9 cellular contexts compared by ENCODE assay signal in genomic region chrX:48539345-48540014, GRCh38. TPM values are rescaled to one million over a fixed set of nuclear protein-coding genes. Genes with fewer than 3 reads are reported as not detected.
DNase-seq lines count a peak whose midpoint lies in the region; ATAC-seq, FAIRE-seq and TF ChIP-seq lines count a peak whose summit lies in the region.
"Had no signal": no experiment of that assay in that cellular context is flagged by ENCODE, and none has a peak within 500 bp of the region (broad histone marks: within the 10 kb centered on the region; RNA-seq: fewer than 3 reads in every experiment).

TSS of gene TBC1D25 (plus strand) at chrX:48539714. CDS start at chrX:48539798, 84 bp downstream.

- peak within 1 kb of the TSS; percentile 82 for H3K4me3 ChIP-seq in AG10803 (ENCODE audit: low read length)
- H3K4me3 ChIP-seq in keratinocyte (ENCODE audit: control insufficient read depth in 2 of 3, extremely low read depth in 1 of 3, insufficient read depth in 2 of 3, low read depth in 1 of 3, low read length in 3 of 3) = peak within 1 kb of the TSS; percentile 55 to 79 (median 62)

- H3K9me1 ChIP-seq in keratinocyte (ENCODE audit: control insufficient read depth, extremely low read depth, insufficient read depth, low read length) = no peaks in the 10 kb centered on the region

- H4K20me1 ChIP-seq in keratinocyte (ENCODE audit: control insufficient read depth, extremely low read depth, insufficient read depth, low read length) = no peaks in the 10 kb centered on the region

- peak within 1 kb of the TSS; percentile 79 for H3K4me2 ChIP-seq in keratinocyte (ENCODE audit: control insufficient read depth, extremely low read depth, insufficient read depth, low read depth, low read length)

- H2AFZ ChIP-seq in keratinocyte (ENCODE audit: control insufficient read depth, low read length) = peak within 1 kb of the TSS; percentile 83

- peaks cover 15% of the 10 kb centered on the region for H3K79me2 ChIP-seq in keratinocyte (ENCODE audit: control insufficient read depth, insufficient read depth, low read length)

- peak; percentile 29 for TF ChIP-seq CTCF in AG10803 (conservative IDR thresholded peaks at IDR 0.05; ENCODE audit: low read length)
- peak in 2 of 3 experiments; percentile 38 to 53 for TF ChIP-seq CTCF in keratinocyte (optimal IDR thresholded peaks at IDR 0.05 in 1 of 3, IDR thresholded peaks at IDR 0.05 in 1 of 3, conservative IDR thresholded peaks at IDR 0.05 in 1 of 3; ENCODE audit: extremely low read depth in 1 of 3, insufficient read depth in 2 of 3, low read length in 3 of 3)

- H3K4me1 ChIP-seq in keratinocyte (ENCODE audit: control insufficient read depth, extremely low read depth, insufficient read depth, low read length) = peaks cover 9% of the 10 kb centered on the region

- peak; percentile 91 for ATAC-seq in GM19025 (IDR thresholded peaks at IDR 0.05; ENCODE audit: low read depth, unreplicated experiment)
- ATAC-seq in HG03354 (IDR thresholded peaks at IDR 0.05; ENCODE audit: poor library complexity, severe bottlenecking, unreplicated experiment) = peak; percentile 88

- DNase-seq in AG10803 (ENCODE audit: low read depth) (peak; percentile 96), NCI-H446 treated with DMSO at 0.1 percent for 48 hours (lab: John Stamatoyannopoulos, UW) (peak; percentile 93), cerebellum (ENCODE audit: low spot score) (peak; percentile 92), keratinocyte (ENCODE audit: low read depth, low spot score) (peak; percentile 86)
- DNase-seq in activated CD4-positive, CD25-positive, alpha-beta regulatory T cell treated with anti-CD3 and anti-CD28 coated beads, Interleukin-2, amount 50 U/mL, for 72 hours = peak; percentile 90
- peak; percentile 90 to 91 for DNase-seq in stimulated activated CD4-positive, alpha-beta T cell treated with anti-CD3 and anti-CD28 coated beads, Interleukin-15, amount 100 ng/mL, for 1 hour (ENCODE audit: low read depth in 1 of 2, low spot score in 1 of 2)

- no peaks in the 10 kb centered on the region for H3K36me3 ChIP-seq in keratinocyte (ENCODE audit: control insufficient read depth in 2 of 2, extremely low read depth in 1 of 2, insufficient read depth in 2 of 2, low read length in 2 of 2)

- dilution Hi-C loops in keratinocyte (cut with MboI; ENCODE audit: extremely low pct_ligation_motif_present, low sequenced_read_pairs) = no loop called here

- no peaks in the 10 kb centered on the region for H3K27me3 ChIP-seq in keratinocyte (ENCODE audit: control insufficient read depth, extremely low read depth, insufficient read depth, low read length)

- no peak for FAIRE-seq in keratinocyte (lab: Jason Lieb, UNC)
- FAIRE-seq: islet of Langerhans had no signal

- H3K9me3 ChIP-seq in keratinocyte (ENCODE audit: control insufficient read depth, low read depth, low read length) = no peaks in the 10 kb centered on the region

- peak within 1 kb of the TSS; percentile 83 for H3K9ac ChIP-seq in keratinocyte (ENCODE audit: control insufficient read depth, extremely low read depth, insufficient read depth, low read length)

- H3K27ac ChIP-seq in keratinocyte (ENCODE audit: control insufficient read depth, insufficient read depth, low read length) = peak within 1 kb of the TSS; percentile 84

RNA-seq across cellular contexts. Expression of gene TBC1D25, which starts in this region (rescaled TPM):
- 6.8 TPM for total RNA-seq in cerebellum
- polyA plus RNA-seq in keratinocyte = 6.1 to 11.9 TPM (median 9.2 TPM) in 3 replicates
- 8.2 TPM for polyA plus RNA-seq in keratinocyte (2011; ENCODE audit: low read depth)
- 6.7 and 11.9 TPM in 2 replicates for polyA plus RNA-seq in keratinocyte (2011; cell fraction: cytosol; rRNA removed)
- polyA plus RNA-seq in keratinocyte (2011; cell fraction: nucleus; rRNA removed) = 12.2 and 15.6 TPM in 2 replicates
- 8.8 and 15.8 TPM in 2 replicates for polyA plus RNA-seq in keratinocyte (2012; ENCODE audit: low replicate concordance)
- polyA minus RNA-seq in keratinocyte = 8.2 to 37.2 TPM (median 20.4 TPM) in 3 replicates
- 9.8 TPM for polyA minus RNA-seq in keratinocyte (2011; cell fraction: cytosol; rRNA and poly(A)+ RNA removed)
- polyA minus RNA-seq in keratinocyte (2011; cell fraction: nucleus; rRNA and poly(A)+ RNA removed) = 6.9 and 10.6 TPM in 2 replicates

Comparison
In these comparisons a context has a peak if more than half of its experiments do, and no peak if none do; other contexts are left out.
1. Peak in every context shown above with its lines: DNase-seq, ATAC-seq, H3K4me3 ChIP-seq and H3K27ac ChIP-seq.